Comparison of ENCODE assay signal across 27 cellular contexts in the genomic region with DNA sequence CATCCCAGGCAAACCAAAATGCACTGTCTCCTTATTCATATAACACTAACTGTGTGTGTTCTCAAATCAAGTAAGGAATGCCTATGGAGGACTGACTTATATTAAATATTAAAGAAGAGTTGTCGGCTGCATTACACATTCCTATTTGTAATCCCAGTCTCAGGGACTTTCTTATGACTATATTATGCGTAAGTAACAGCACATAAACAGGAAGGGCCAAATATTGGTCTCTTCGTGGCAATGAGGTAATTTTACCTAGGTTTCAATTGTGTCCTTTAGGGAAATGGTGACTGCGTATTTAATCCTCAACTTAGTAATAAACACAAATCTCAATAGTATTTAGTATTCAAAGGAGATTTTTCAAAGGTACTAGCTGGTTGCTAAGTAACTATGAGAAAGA.
"Had no signal": no experiment of that assay in that cellular context is flagged by ENCODE, and none has a peak within 500 bp of the region (broad histone marks: within the 10 kb centered on the region; RNA-seq: fewer than 3 reads in every experiment).

No MANE protein-coding gene starts in this region.

- H3K79me2 ChIP-seq: hepatocyte had no signal

- H3K4me3 ChIP-seq: gastroesophageal sphincter, hepatocyte, pancreas, prostate gland, skin epidermis, thyroid gland, upper lobe of left lung, vagina had no signal

- H2AFZ ChIP-seq: hepatocyte had no signal

- FAIRE-seq: kidney, pancreas had no signal

- H3K9me3 ChIP-seq: gastroesophageal sphincter, pancreas, prostate gland, thyroid gland, upper lobe of left lung, vagina had no signal

- H3K4me2 ChIP-seq: hepatocyte had no signal

- H3K27me3 ChIP-seq: gastroesophageal sphincter, hepatocyte, pancreas, thyroid gland, upper lobe of left lung, vagina had no signal

- ATAC-seq: activated CD8-positive, alpha-beta T cell treated with anti-CD3 and anti-CD28 coated beads for 36 hours; activated naive CD8-positive, alpha-beta T cell treated with anti-CD3 and anti-CD28 coated beads, Interleukin-2, amount 50 U/mL, for 24 hours; activated T-cell treated with anti-CD3 and anti-CD28 coated beads, Interleukin-2, amount 50 U/mL, for 4 hours; activated T-helper 17 cell treated with anti-CD3 and anti-CD28 coated beads, Interleukin-2, amount 50 U/mL, for 72 hours; gastroesophageal sphincter; left colon; pancreas; sciatic nerve; stimulated activated effector memory CD8-positive, alpha-beta T cell treated with anti-CD3 and anti-CD28 coated beads, Interleukin-12 subunit alpha, Interleukin-12 subunit beta, amount 100 ng/mL, for 72 hours had no signal

- H3K36me3 ChIP-seq: gastroesophageal sphincter, pancreas, prostate gland, thyroid gland, upper lobe of left lung, vagina had no signal

- H3K4me1 ChIP-seq: gastroesophageal sphincter, pancreas, prostate gland, thyroid gland, upper lobe of left lung had no signal

- H3K27ac ChIP-seq: epithelial cell of prostate, gastroesophageal sphincter, hepatocyte, pancreas, prostate gland, skin epidermis, thyroid gland, upper lobe of left lung, vagina had no signal

- DNase-seq: activated CD4-positive, alpha-beta T cell treated with anti-CD3 and anti-CD28 coated beads, Interleukin-2, amount 10 ng/mL, durations not matched to agents 24 days and 14 days; activated CD4-positive, CD25-positive, alpha-beta regulatory T cell treated with anti-CD3 and anti-CD28 coated beads, Interleukin-2, amount 50 U/mL, for 72 hours; activated CD8-positive, alpha-beta T cell treated with anti-CD3 and anti-CD28 coated beads for 36 hours; activated gamma-delta T cell treated with Interleukin-2 at 50 U/mL for 16 hours; activated naive CD8-positive, alpha-beta T cell treated with anti-CD3 and anti-CD28 coated beads, Interleukin-2, amount 50 U/mL, for 24 hours; activated T-cell treated with anti-CD3 and anti-CD28 coated beads, Interleukin-2, amount 50 U/mL, for 4 hours; kidney; left colon; mammary epithelial cell; naive B cell; nephron progenitor cell; nucleus accumbens; pancreas; retina; stimulated activated CD4-positive, alpha-beta T cell treated with anti-CD3 and anti-CD28 coated beads, Interleukin-4, amount 100 ng/mL, for 24 hours; T-helper 9 cell; thyroid gland; upper lobe of left lung had no signal
